ENCODE assay signal across 10 cellular contexts in the genomic region with DNA sequence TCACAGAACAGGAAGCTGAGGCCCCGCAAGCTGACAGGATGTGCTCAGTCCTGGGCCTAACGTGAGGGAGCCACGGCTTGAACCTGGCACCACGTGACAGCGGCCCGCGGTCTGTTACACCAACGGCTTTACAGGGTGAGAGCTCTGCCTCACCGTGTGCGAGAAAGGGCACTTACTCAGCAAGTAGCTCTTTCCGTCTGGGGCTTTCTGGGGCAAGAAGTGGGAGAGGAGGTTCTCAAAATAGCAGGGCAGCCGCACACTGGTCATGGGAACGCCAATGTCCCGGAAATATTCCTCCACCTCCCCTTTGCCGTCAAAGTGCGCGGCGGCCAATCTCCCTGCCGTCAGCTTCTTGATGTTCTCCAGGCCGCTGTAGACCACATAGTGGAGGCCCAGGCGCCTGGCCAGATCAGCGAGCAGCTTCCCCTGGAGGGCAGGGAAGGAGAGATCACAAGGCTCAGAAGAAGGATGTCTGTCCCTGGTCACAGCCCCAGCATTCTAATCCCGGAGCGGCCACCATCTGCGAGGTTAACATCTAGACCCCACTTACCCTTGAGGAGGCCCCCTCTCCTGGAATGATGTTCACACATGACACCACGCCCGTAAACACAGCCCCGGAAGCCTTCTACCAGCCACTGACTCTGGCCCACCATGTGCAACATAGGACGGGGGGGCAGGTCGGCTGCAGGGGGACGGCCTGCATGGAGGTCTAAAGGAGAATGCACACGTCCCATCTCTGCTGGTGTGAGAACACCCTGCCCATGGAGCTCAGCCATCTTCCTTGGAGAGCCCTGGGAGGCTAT. TPM values are rescaled to one million over a fixed set of nuclear protein-coding genes. Genes with fewer than 3 reads are reported as not detected.
DNase-seq lines count a peak whose midpoint lies in the region; ATAC-seq and TF ChIP-seq lines count a peak whose summit lies in the region.
"Had no signal": no experiment of that assay in that cellular context is flagged by ENCODE, and none has a peak within 500 bp of the region (broad histone marks: within the 10 kb centered on the region; RNA-seq: fewer than 3 reads in every experiment).

No MANE protein-coding gene starts in this region.

- CTCF ChIA-PET in HEK293T (lab: Yijun Ruan, JAX), result no interaction called here

- no peaks in the 10 kb centered on the region for H3K9me3 ChIP-seq in RWPE2 (ENCODE audit: severe bottlenecking)

- H3K27ac Mint-ChIP-seq in activated T-helper 1 cell treated with anti-CD3 and anti-CD28 coated beads, Interleukin-12 subunit alpha, Interleukin-12 subunit beta, Interleukin-2, Interleukin-4 antibody, amounts not matched to agents 30 ng/mL and 10 ng/mL and 1 ng/mL, durations not matched to agents 14 hours and 24 hours and 36 hours, result peak overlapping the region; percentile 29
- no peak overlapping the region for H3K27ac Mint-ChIP-seq in endothelial cell (ENCODE audit: unreplicated experiment)
- H3K27ac Mint-ChIP-seq: brain, neural progenitor cell had no signal

- no peak for DNase-seq in RWPE2 (ENCODE audit: low spot score)
- no peak for DNase-seq in activated T-helper 1 cell treated with anti-CD3 and anti-CD28 coated beads, Interleukin-12 subunit alpha, Interleukin-12 subunit beta, Interleukin-2, Interleukin-4 antibody, amounts not matched to agents 30 ng/mL and 10 ng/mL and 1 ng/mL, durations not matched to agents 14 hours and 24 hours and 36 hours (ENCODE audit: low spot score)
- peak; percentile 70 for DNase-seq in hepatic stellate cell (ENCODE audit: low spot score)
- DNase-seq in stimulated activated CD8-positive, alpha-beta memory T cell treated with anti-CD3 and anti-CD28 coated beads, Interleukin-15, amount 100 ng/mL, for 1 hour (ENCODE audit: low read depth), result peak; percentile 39
- no peak for DNase-seq in HEK293T (ENCODE audit: extremely low spot score)
- no peak for DNase-seq in endothelial cell (ENCODE audit: low spot score)

- H3K4me1 Mint-ChIP-seq in activated T-helper 1 cell treated with anti-CD3 and anti-CD28 coated beads, Interleukin-12 subunit alpha, Interleukin-12 subunit beta, Interleukin-2, Interleukin-4 antibody, amounts not matched to agents 30 ng/mL and 10 ng/mL and 1 ng/mL, durations not matched to agents 14 hours and 24 hours and 36 hours (ENCODE audit: low read depth), result peaks cover 7% of the 10 kb centered on the region
- H3K4me1 Mint-ChIP-seq in endothelial cell (ENCODE audit: unreplicated experiment), result no peaks in the 10 kb centered on the region

- intact Hi-C loops in activated T-helper 1 cell treated with anti-CD3 and anti-CD28 coated beads, Interleukin-12 subunit alpha, Interleukin-12 subunit beta, Interleukin-2, Interleukin-4 antibody, amounts not matched to agents 30 ng/mL and 10 ng/mL and 1 ng/mL, durations not matched to agents 14 hours and 24 hours and 36 hours (cut with micrococcal nuclease), result no loop called here

- POLR2A ChIA-PET in HEK293T (lab: Yijun Ruan, JAX), result no interaction called here

- H3K36me3 ChIP-seq in RWPE2 (ENCODE audit: low read depth), result peaks cover 62% of the 10 kb centered on the region
- H3K36me3 ChIP-seq: neural progenitor cell had no signal

- H3K36me3 Mint-ChIP-seq in activated T-helper 1 cell treated with anti-CD3 and anti-CD28 coated beads, Interleukin-12 subunit alpha, Interleukin-12 subunit beta, Interleukin-2, Interleukin-4 antibody, amounts not matched to agents 30 ng/mL and 10 ng/mL and 1 ng/mL, durations not matched to agents 14 hours and 24 hours and 36 hours (ENCODE audit: low read depth), result peaks cover 4% of the 10 kb centered on the region
- peaks cover 16% of the 10 kb centered on the region for H3K36me3 Mint-ChIP-seq in endothelial cell (ENCODE audit: low read depth, unreplicated experiment)

- H3K4me3 Mint-ChIP-seq in activated T-helper 1 cell treated with anti-CD3 and anti-CD28 coated beads, Interleukin-12 subunit alpha, Interleukin-12 subunit beta, Interleukin-2, Interleukin-4 antibody, amounts not matched to agents 30 ng/mL and 10 ng/mL and 1 ng/mL, durations not matched to agents 14 hours and 24 hours and 36 hours, result no peak overlapping the region
- no peak overlapping the region for H3K4me3 Mint-ChIP-seq in endothelial cell (ENCODE audit: unreplicated experiment)
- H3K4me3 Mint-ChIP-seq: brain, neural progenitor cell had no signal

- peak overlapping the region; percentile 92 for H3K27ac ChIP-seq in RWPE2 (ENCODE audit: poor library complexity, severe bottlenecking)
- H3K27ac ChIP-seq: neural progenitor cell had no signal

- no peaks in the 10 kb centered on the region for H3K9me3 Mint-ChIP-seq in activated T-helper 1 cell treated with anti-CD3 and anti-CD28 coated beads, Interleukin-12 subunit alpha, Interleukin-12 subunit beta, Interleukin-2, Interleukin-4 antibody, amounts not matched to agents 30 ng/mL and 10 ng/mL and 1 ng/mL, durations not matched to agents 14 hours and 24 hours and 36 hours
- no peaks in the 10 kb centered on the region for H3K9me3 Mint-ChIP-seq in endothelial cell (ENCODE audit: unreplicated experiment)
- H3K9me3 Mint-ChIP-seq: brain, neural progenitor cell had no signal

- no peaks in the 10 kb centered on the region for H3K27me3 Mint-ChIP-seq in activated T-helper 1 cell treated with anti-CD3 and anti-CD28 coated beads, Interleukin-12 subunit alpha, Interleukin-12 subunit beta, Interleukin-2, Interleukin-4 antibody, amounts not matched to agents 30 ng/mL and 10 ng/mL and 1 ng/mL, durations not matched to agents 14 hours and 24 hours and 36 hours (ENCODE audit: insufficient read depth)
- peaks cover 4% of the 10 kb centered on the region for H3K27me3 Mint-ChIP-seq in endothelial cell (ENCODE audit: unreplicated experiment)
- H3K27me3 Mint-ChIP-seq: brain had no signal

- H3K27me3 ChIP-seq in RWPE2 (ENCODE audit: insufficient read depth, poor library complexity, severe bottlenecking), result no peaks in the 10 kb centered on the region
- H3K27me3 ChIP-seq: neural progenitor cell had no signal

- TF ChIP-seq CTCF in RWPE2 (IDR thresholded peaks at IDR 0.05; ENCODE audit: poor library complexity, severe bottlenecking) (no peak), endothelial cell (IDR thresholded peaks at IDR 0.05; ENCODE audit: unreplicated experiment) (no peak)

- no peak for ATAC-seq in RWPE2 (ENCODE audit: low read depth)
- no peak for ATAC-seq in HG03095 (IDR thresholded peaks at IDR 0.05; ENCODE audit: unreplicated experiment)
- ATAC-seq in GM18873 (IDR thresholded peaks at IDR 0.05; ENCODE audit: low FRiP score, unreplicated experiment), result no peak

- peaks cover 20% of the 10 kb centered on the region for H3K4me1 ChIP-seq in RWPE2 (ENCODE audit: insufficient read depth, poor library complexity, severe bottlenecking)

- no peak overlapping the region for H3K4me3 ChIP-seq in RWPE2 (ENCODE audit: severe bottlenecking)
- H3K4me3 ChIP-seq: neural progenitor cell had no signal

TF ChIP-seq in HEK293T, 16 proteins besides CTCF, POLR2A, EP300 and RAD21:
- TF ChIP-seq LEF1 (IDR thresholded peaks at IDR 0.05; ENCODE audit: borderline replicate concordance) (no peak), FOXK2 (IDR thresholded peaks at IDR 0.05) (no peak), ELF4 (IDR thresholded peaks at IDR 0.05) (no peak), L3MBTL2 (conservative IDR thresholded peaks at IDR 0.05) (no peak), TARDBP (IDR thresholded peaks at IDR 0.05) (no peak), ZNF384 (IDR thresholded peaks at IDR 0.05) (no peak), NFRKB (IDR thresholded peaks at IDR 0.05) (no peak), SUZ12 (IDR thresholded peaks at IDR 0.05) (no peak), FOXM1 (IDR thresholded peaks at IDR 0.05; ENCODE audit: borderline replicate concordance) (no peak), HDGF (IDR thresholded peaks at IDR 0.05; ENCODE audit: borderline replicate concordance) (no peak), FOXA1 (IDR thresholded peaks at IDR 0.05) (no peak), CTBP1 (IDR thresholded peaks at IDR 0.05; ENCODE audit: borderline replicate concordance) (no peak), ARNT (IDR thresholded peaks at IDR 0.05) (no peak), BHLHE40 (IDR thresholded peaks at IDR 0.05; ENCODE audit: borderline replicate concordance) (no peak), SP1 (IDR thresholded peaks at IDR 0.05) (no peak)
- TF ChIP-seq, protein P1, sequence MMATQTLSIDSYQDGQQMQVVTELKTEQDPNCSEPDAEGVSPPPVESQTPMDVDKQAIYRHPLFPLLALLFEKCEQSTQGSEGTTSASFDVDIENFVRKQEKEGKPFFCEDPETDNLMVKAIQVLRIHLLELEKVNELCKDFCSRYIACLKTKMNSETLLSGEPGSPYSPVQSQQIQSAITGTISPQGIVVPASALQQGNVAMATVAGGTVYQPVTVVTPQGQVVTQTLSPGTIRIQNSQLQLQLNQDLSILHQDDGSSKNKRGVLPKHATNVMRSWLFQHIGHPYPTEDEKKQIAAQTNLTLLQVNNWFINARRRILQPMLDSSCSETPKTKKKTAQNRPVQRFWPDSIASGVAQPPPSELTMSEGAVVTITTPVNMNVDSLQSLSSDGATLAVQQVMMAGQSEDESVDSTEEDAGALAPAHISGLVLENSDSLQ (IDR thresholded peaks at IDR 0.05), result no peak

RNA-seq across cellular contexts. Expression of a gene that starts 8.2 kb away (rescaled TPM):
- 21.7 and 25.0 TPM in 2 replicates for total RNA-seq in activated T-helper 1 cell treated with anti-CD3 and anti-CD28 coated beads, Interleukin-12 subunit alpha, Interleukin-12 subunit beta, Interleukin-2, Interleukin-4 antibody, amounts not matched to agents 30 ng/mL and 10 ng/mL and 1 ng/mL, durations not matched to agents 14 hours and 24 hours and 36 hours
- total RNA-seq in endothelial cell (ENCODE audit: unreplicated experiment), result 35.3 TPM

RNA-seq across cellular contexts. Expression of a gene that starts 10.0 kb away (rescaled TPM):
- total RNA-seq in activated T-helper 1 cell treated with anti-CD3 and anti-CD28 coated beads, Interleukin-12 subunit alpha, Interleukin-12 subunit beta, Interleukin-2, Interleukin-4 antibody, amounts not matched to agents 30 ng/mL and 10 ng/mL and 1 ng/mL, durations not matched to agents 14 hours and 24 hours and 36 hours, result 64.7 and 68.4 TPM in 2 replicates
- 225 TPM for total RNA-seq in endothelial cell (ENCODE audit: unreplicated experiment)

RNA-seq across cellular contexts. Expression of a gene that starts 40.5 kb away (rescaled TPM):
- 103 and 107 TPM in 2 replicates for total RNA-seq in activated T-helper 1 cell treated with anti-CD3 and anti-CD28 coated beads, Interleukin-12 subunit alpha, Interleukin-12 subunit beta, Interleukin-2, Interleukin-4 antibody, amounts not matched to agents 30 ng/mL and 10 ng/mL and 1 ng/mL, durations not matched to agents 14 hours and 24 hours and 36 hours
- 32.0 TPM for total RNA-seq in endothelial cell (ENCODE audit: unreplicated experiment)

RNA-seq across cellular contexts. Expression of a gene that starts 49.8 kb away (rescaled TPM):
- 87.9 and 90.8 TPM in 2 replicates for total RNA-seq in activated T-helper 1 cell treated with anti-CD3 and anti-CD28 coated beads, Interleukin-12 subunit alpha, Interleukin-12 subunit beta, Interleukin-2, Interleukin-4 antibody, amounts not matched to agents 30 ng/mL and 10 ng/mL and 1 ng/mL, durations not matched to agents 14 hours and 24 hours and 36 hours
- 103 TPM for total RNA-seq in endothelial cell (ENCODE audit: unreplicated experiment)

Comparison
In these comparisons a context has a peak if more than half of its experiments do, and no peak if none do; other contexts are left out.
1. DNase-seq: peak in hepatic stellate cell (single experiment) and stimulated activated CD8-positive, alpha-beta memory T cell treated with anti-CD3 and anti-CD28 coated beads, Interleukin-15, amount 100 ng/mL, for 1 hour (single experiment); none in RWPE2 (single experiment), activated T-helper 1 cell treated with anti-CD3 and anti-CD28 coated beads, Interleukin-12 subunit alpha, Interleukin-12 subunit beta, Interleukin-2, Interleukin-4 antibody, amounts not matched to agents 30 ng/mL and 10 ng/mL and 1 ng/mL, durations not matched to agents 14 hours and 24 hours and 36 hours (single experiment), HEK293T (single experiment) and endothelial cell (single experiment).